In genomic region chr6:161417712-161418457, GRCh38 we compare ENCODE assay signal across 9 cellular contexts.
DNase-seq lines count a peak whose midpoint lies in the region; ATAC-seq and TF ChIP-seq lines count a peak whose summit lies in the region.
"Had no signal": no experiment of that assay in that cellular context is flagged by ENCODE, and none has a peak within 500 bp of the region (broad histone marks: within the 10 kb centered on the region; RNA-seq: fewer than 3 reads in every experiment).

No MANE protein-coding gene starts in this region.

- H3K36me3 ChIP-seq in mesendoderm (ENCODE audit: control insufficient read depth, insufficient read depth, low read length) = no peaks in the 10 kb centered on the region
- no peaks in the 10 kb centered on the region for H3K36me3 ChIP-seq in Karpas-422 (ENCODE audit: insufficient read depth, low read length)
- H3K36me3 ChIP-seq in spleen = no peaks in the 10 kb centered on the region

- no peaks in the 10 kb centered on the region for H3K9me2 ChIP-seq in Karpas-422 (replicated peaks; ENCODE audit: insufficient read depth, low read length)

- no peak overlapping the region for H4K5ac ChIP-seq in mesendoderm (ENCODE audit: low read length)

- no peak overlapping the region for H3K4ac ChIP-seq in mesendoderm (ENCODE audit: low read depth, low read length)

- no peak overlapping the region for H3K18ac ChIP-seq in mesendoderm (ENCODE audit: low read length)

- peak; percentile 25 for ATAC-seq in HG02885 (IDR thresholded peaks at IDR 0.05; ENCODE audit: poor library complexity, unreplicated experiment)

- H3K4me1 ChIP-seq in mesendoderm (ENCODE audit: control insufficient read depth, low read depth, low read length) (peaks cover 9% of the 10 kb centered on the region), Karpas-422 (ENCODE audit: low read length) (no peaks in the 10 kb centered on the region), spleen (peaks cover 0 to 3% (median 0%) of the 10 kb centered on the region in 6 donors)

- no peak for TF ChIP-seq CTCF in astrocyte of the cerebellum (IDR thresholded peaks at IDR 0.05; ENCODE audit: low read depth, low read length, missing control alignments)
- TF ChIP-seq CTCF in spleen (IDR thresholded peaks at IDR 0.05 in 8 of 11, conservative IDR thresholded peaks at IDR 0.05 in 3 of 11) = no peak
- no peak for TF ChIP-seq CTCF in dorsolateral prefrontal cortex (IDR thresholded peaks at IDR 0.05 in 54 of 56, conservative IDR thresholded peaks at IDR 0.05 in 2 of 56; ENCODE audit: low read depth in 1 of 56, partially characterized antibody in 56 of 56)

- H3K9me3 ChIP-seq in Karpas-422 (ENCODE audit: low read length) (no peaks in the 10 kb centered on the region), spleen (no peaks in the 10 kb centered on the region)

- H3K4me2 ChIP-seq in mesendoderm (ENCODE audit: low read length) (no peak overlapping the region), Karpas-422 (ENCODE audit: low read depth, low read length, poor library complexity, severe bottlenecking) (no peak overlapping the region)

- no peaks in the 10 kb centered on the region for H4K20me1 ChIP-seq in Karpas-422 (ENCODE audit: insufficient read depth, low read depth, low read length)

- intact Hi-C loops in spleen (cut with DNase I; ENCODE audit: low total_unique reads) = no loop called here
- intact Hi-C loops in dorsolateral prefrontal cortex (cut with DNase I) = loop anchor here in 1 of 2 donors (1.0 to 10.0 kb wide), 2 partner anchors 26 to 417 kb away; no protein-coding TSS in a partner anchor

- H2AFZ ChIP-seq in Karpas-422 (ENCODE audit: low read length) = no peak overlapping the region

- no peak overlapping the region for H3K9ac ChIP-seq in mesendoderm (ENCODE audit: low read length)
- H3K9ac ChIP-seq in Karpas-422 (ENCODE audit: low read length) = no peak overlapping the region

- no peak for TF ChIP-seq POLR2A in spleen (IDR thresholded peaks at IDR 0.05)

- H2BK120ac ChIP-seq in mesendoderm (ENCODE audit: low read depth, low read length) = no peak overlapping the region

- no peak overlapping the region for H2BK15ac ChIP-seq in mesendoderm (replicated peaks; ENCODE audit: low read depth)

- DNase-seq in AG08396 (ENCODE audit: low spot score) (peak; percentile 21), astrocyte of the cerebellum (ENCODE audit: low read depth) (peak; percentile 97), mesendoderm (peak; percentile 78), Karpas-422 (no peak), spleen (no peak), dorsolateral prefrontal cortex (no peak)
- no peak for DNase-seq in activated T-cell treated with anti-CD3 and anti-CD28 coated beads, Interleukin-2, amount 50 U/mL, for 48 hours
- DNase-seq: natural killer cell had no signal

- H4K8ac ChIP-seq in mesendoderm (ENCODE audit: low read depth, low read length) = no peak overlapping the region

- H3K4me3 ChIP-seq in astrocyte of the cerebellum (ENCODE audit: low read depth, low read length) = no peak overlapping the region
- H3K4me3 ChIP-seq in mesendoderm (ENCODE audit: low read length) = no peak overlapping the region
- no peak overlapping the region for H3K4me3 ChIP-seq in Karpas-422 (ENCODE audit: low read length)
- no peak overlapping the region for H3K4me3 ChIP-seq in spleen
- no peak overlapping the region for H3K4me3 ChIP-seq in dorsolateral prefrontal cortex

- H3K27ac ChIP-seq in mesendoderm (ENCODE audit: low read depth, low read length) (peak overlapping the region; percentile 72), Karpas-422 (ENCODE audit: low read length) (no peak overlapping the region), spleen (no peak overlapping the region), dorsolateral prefrontal cortex (peak overlapping the region in 28 of 59 donors; percentile 3 to 76 (median 44))

- WGBS in mesendoderm (ENCODE audit: extremely low coverage, insufficient coverage, low lambda C conversion rate) = no CpG with 5 or more reads among the region's 8 CpGs
- 50 to 63% (median 59%) methylated on average over 8 of the region's 8 CpGs for WGBS in spleen, 5 donors

- in situ Hi-C loops in astrocyte of the cerebellum (cut with HindIII; ENCODE audit: low sequenced_read_pairs) = no loop called here

- peak overlapping the region; percentile 46 for H3K56ac ChIP-seq in mesendoderm (ENCODE audit: low read length)

- no peaks in the 10 kb centered on the region for H3K27me3 ChIP-seq in mesendoderm (ENCODE audit: insufficient read depth, low read length, poor library complexity)
- no peaks in the 10 kb centered on the region for H3K27me3 ChIP-seq in Karpas-422 (ENCODE audit: low read length)
- H3K27me3 ChIP-seq in spleen (replicated peaks in 1 of 7) = peaks cover 0 to 19% (median 0%) of the 10 kb centered on the region in 7 donors
- H3K27me3 ChIP-seq in dorsolateral prefrontal cortex = no peaks in the 10 kb centered on the region

- H2BK5ac ChIP-seq in mesendoderm (ENCODE audit: low read length) = no peak overlapping the region

- H3K23ac ChIP-seq in mesendoderm (ENCODE audit: low read length) = no peak overlapping the region

- H2AK5ac ChIP-seq in mesendoderm (ENCODE audit: low read length) = no peak overlapping the region

- no peaks in the 10 kb centered on the region for H3K79me1 ChIP-seq in mesendoderm (ENCODE audit: low read length)

- H3K79me2 ChIP-seq in mesendoderm (ENCODE audit: control insufficient read depth, insufficient read depth, low read length) (no peaks in the 10 kb centered on the region), Karpas-422 (ENCODE audit: low read length) (no peaks in the 10 kb centered on the region)

Comparison
In these comparisons a context has a peak if more than half of its experiments do, and no peak if none do; other contexts are left out.
1. DNase-seq: peak in AG08396 (single experiment), astrocyte of the cerebellum (single experiment) and mesendoderm (single experiment); none in Karpas-422 (single experiment), spleen (single experiment), activated T-cell treated with anti-CD3 and anti-CD28 coated beads, Interleukin-2, amount 50 U/mL, for 48 hours (0 of 2) and dorsolateral prefrontal cortex (0 of 10).